12 cellular contexts compared by ENCODE assay signal in genomic region chr3:132522353-132522752, GRCh38.
DNase-seq lines count a peak whose midpoint lies in the region; ATAC-seq and TF ChIP-seq lines count a peak whose summit lies in the region.
"Had no signal": no experiment of that assay in that cellular context is flagged by ENCODE, and none has a peak within 500 bp of the region (broad histone marks: within the 10 kb centered on the region; RNA-seq: fewer than 3 reads in every experiment).

No MANE protein-coding gene starts in this region.

- H3K27ac ChIP-seq in cingulate gyrus (ENCODE audit: low read depth, low read length) (peak overlapping the region; percentile 71), A673 (ENCODE audit: low read depth, low read length, poor library complexity, severe bottlenecking) (no peak overlapping the region), Karpas-422 (ENCODE audit: low read length) (no peak overlapping the region)
- H3K27ac ChIP-seq: 22Rv1 had no signal

- CTCF ChIA-PET in A673 (lab: Charles Lee): no interaction called here

- H3K36me3 ChIP-seq in A673 (ENCODE audit: insufficient read depth, low read length, poor library complexity, severe bottlenecking): peaks cover 37% of the 10 kb centered on the region
- H3K36me3 ChIP-seq in Karpas-422 (ENCODE audit: insufficient read depth, low read length): peaks cover 55% of the 10 kb centered on the region

- H3K4me2 ChIP-seq in Karpas-422 (ENCODE audit: low read depth, low read length, poor library complexity, severe bottlenecking): no peak overlapping the region

- BruUV-seq in A673 (replicated peaks; lab: Mats Ljungman, UMichigan): no TSS peak

- H3K4me3 ChIP-seq in A673 (ENCODE audit: low read depth, low read length, poor library complexity, severe bottlenecking): no peak overlapping the region
- H3K4me3 ChIP-seq in Karpas-422 (ENCODE audit: low read length): no peak overlapping the region

- POLR2A ChIA-PET in A673 (lab: Charles Lee; ENCODE audit: low non-redundant PET): no interaction called here

- H4K20me1 ChIP-seq in Karpas-422 (ENCODE audit: insufficient read depth, low read depth, low read length): no peaks in the 10 kb centered on the region

- no peaks in the 10 kb centered on the region for H3K9me2 ChIP-seq in Karpas-422 (replicated peaks; ENCODE audit: insufficient read depth, low read length)

- peak; percentile 65 to 73 for ATAC-seq in activated CD4-positive, CD25-positive, alpha-beta regulatory T cell treated with anti-CD3 and anti-CD28 coated beads, Interleukin-2, amount 50 U/mL, for 24 hours
- ATAC-seq in GM21423 (IDR thresholded peaks at IDR 0.05; ENCODE audit: unreplicated experiment) (peak; percentile 95), HG03097 (IDR thresholded peaks at IDR 0.05; ENCODE audit: low FRiP score, unreplicated experiment) (peak; percentile 80)
- ATAC-seq: Right ventricle myocardium inferior had no signal

- intact Hi-C loops in A673 (cut with micrococcal nuclease; ENCODE audit: unreplicated experiment): no loop called here

- DNase-seq in activated CD4-positive, CD25-positive, alpha-beta regulatory T cell (lab: John Stamatoyannopoulos, UW): no peak
- DNase-seq in SK-N-DZ (ENCODE audit: low spot score) (no peak), A673 (ENCODE audit: low spot score) (no peak), Karpas-422 (no peak)
- DNase-seq: DND-41, immature natural killer cell had no signal

- H2AFZ ChIP-seq in Karpas-422 (ENCODE audit: low read length): no peak overlapping the region

- H3K27me3 ChIP-seq in A673 (replicated peaks; ENCODE audit: insufficient read depth, low read depth, low read length, poor library complexity) (no peaks in the 10 kb centered on the region), Karpas-422 (ENCODE audit: low read length) (no peaks in the 10 kb centered on the region)

- H3K9ac ChIP-seq in Karpas-422 (ENCODE audit: low read length): no peak overlapping the region

- H3K4me1 ChIP-seq in A673 (ENCODE audit: insufficient read depth, low read length, poor library complexity, severe bottlenecking) (no peaks in the 10 kb centered on the region), Karpas-422 (ENCODE audit: low read length) (no peaks in the 10 kb centered on the region)

- no peaks in the 10 kb centered on the region for H3K9me3 ChIP-seq in A673 (ENCODE audit: low read depth, low read length, poor library complexity, severe bottlenecking)
- no peaks in the 10 kb centered on the region for H3K9me3 ChIP-seq in Karpas-422 (ENCODE audit: low read length)

- no peaks in the 10 kb centered on the region for H3K79me2 ChIP-seq in Karpas-422 (ENCODE audit: low read length)

- no peak for TF ChIP-seq CTCF in A673 (conservative IDR thresholded peaks at IDR 0.05; ENCODE audit: low read depth, low read length)
